ENCODE assay signal across 10 cellular contexts in genomic region chr9:114988962-114989599, GRCh38. TPM values are rescaled to one million over a fixed set of nuclear protein-coding genes. Genes with fewer than 3 reads are reported as not detected.
A peak's percentile ranks its signal among the peaks of the same experiment; 100 is the strongest.
DNase-seq lines count a peak whose midpoint lies in the region; ATAC-seq and TF ChIP-seq lines count a peak whose summit lies in the region.
"Had no signal": no experiment of that assay in that cellular context is flagged by ENCODE, and none has a peak within 500 bp of the region (broad histone marks: within the 10 kb centered on the region; RNA-seq: fewer than 3 reads in every experiment).

No MANE protein-coding gene starts in this region.

- peak; percentile 47 for DNase-seq in SKM-1 treated with dmso at 0.1 percent for 144 hours (lab: John Stamatoyannopoulos, UW; ENCODE audit: unreplicated experiment)
- no peak for DNase-seq in SKM-1 (lab: John Stamatoyannopoulos, UW; ENCODE audit: unreplicated experiment)
- peak; percentile 68 for DNase-seq in activated CD8-positive, alpha-beta T cell treated with anti-CD3 and anti-CD28 coated beads for 36 hours
- DNase-seq in stimulated activated CD4-positive, alpha-beta T cell treated with anti-CD3 and anti-CD28 coated beads, Interleukin-1b, Interleukin-23, amount 100 ng/mL, for 48 hours: peak; percentile 61
- DNase-seq in DMS 273 (lab: John Stamatoyannopoulos, UW; ENCODE audit: unreplicated experiment): no peak
- no peak for DNase-seq in NCI-H69 (lab: John Stamatoyannopoulos, UW)
- DNase-seq in mucosa of gallbladder (ENCODE audit: low spot score): no peak

- H3K36me3 Mint-ChIP-seq in activated CD8-positive, alpha-beta T cell treated with anti-CD3 and anti-CD28 coated beads for 36 hours (ENCODE audit: low read depth): no peaks in the 10 kb centered on the region

- POLR2A ChIA-PET in activated CD8-positive, alpha-beta T cell treated with anti-CD3 and anti-CD28 coated beads for 36 hours (lab: Charles Lee): interaction anchor here (0.9 to 3.0 kb wide), 19 partner anchors 10 to 299 kb away, joined by 3 to 16 read pairs (median 3); no protein-coding TSS in a partner anchor

- H3K27me3 Mint-ChIP-seq in activated CD8-positive, alpha-beta T cell treated with anti-CD3 and anti-CD28 coated beads for 36 hours: no peaks in the 10 kb centered on the region

- CTCF ChIA-PET in activated CD8-positive, alpha-beta T cell treated with anti-CD3 and anti-CD28 coated beads for 36 hours (lab: Charles Lee): interaction anchor here (0.7 to 2.3 kb wide), 16 partner anchors 11 to 326 kb away, joined by 3 to 11 read pairs (median 5); partner anchors contain the start of genes TEX48 and TNFSF8

- H3K4me1 Mint-ChIP-seq in activated CD8-positive, alpha-beta T cell treated with anti-CD3 and anti-CD28 coated beads for 36 hours (ENCODE audit: low read depth): peaks cover 51% of the 10 kb centered on the region
- H3K4me1 Mint-ChIP-seq: nephron had no signal

- TF ChIP-seq CTCF in activated CD8-positive, alpha-beta T cell treated with anti-CD3 and anti-CD28 coated beads for 36 hours (IDR thresholded peaks at IDR 0.05): no peak

- H3K9me3 Mint-ChIP-seq in activated CD8-positive, alpha-beta T cell treated with anti-CD3 and anti-CD28 coated beads for 36 hours: no peaks in the 10 kb centered on the region
- H3K9me3 Mint-ChIP-seq: nephron had no signal

- ATAC-seq in HG03095 (IDR thresholded peaks at IDR 0.05; ENCODE audit: unreplicated experiment): peak; percentile 54
- peak; percentile 67 for ATAC-seq in activated CD8-positive, alpha-beta T cell treated with anti-CD3 and anti-CD28 coated beads for 36 hours

- peak overlapping the region; percentile 8 for H3K4me3 Mint-ChIP-seq in activated CD8-positive, alpha-beta T cell treated with anti-CD3 and anti-CD28 coated beads for 36 hours
- H3K4me3 Mint-ChIP-seq: nephron had no signal

- H3K27ac Mint-ChIP-seq in activated CD8-positive, alpha-beta T cell treated with anti-CD3 and anti-CD28 coated beads for 36 hours: peak overlapping the region; percentile 93
- H3K27ac Mint-ChIP-seq: nephron had no signal

- intact Hi-C loops in activated CD8-positive, alpha-beta T cell treated with anti-CD3 and anti-CD28 coated beads for 36 hours (cut with micrococcal nuclease): loop anchor here (2.0 kb wide), 1 partner anchor 20 kb away; no protein-coding TSS in a partner anchor

RNA-seq across cellular contexts. Expression of gene TNFSF8, which starts 58.7 kb away (rescaled TPM):
- total RNA-seq in activated CD8-positive, alpha-beta T cell treated with anti-CD3 and anti-CD28 coated beads for 36 hours: 10 to 100 TPM; 21.7 to 23.9 TPM
- 2.8 TPM for total RNA-seq in mucosa of gallbladder
- total RNA-seq: SJCRH30 had no signal

Comparison
In these comparisons a context has a peak if more than half of its experiments do, and no peak if none do; other contexts are left out.
1. DNase-seq: peak in SKM-1 treated with dmso at 0.1 percent for 144 hours (single experiment), activated CD8-positive, alpha-beta T cell treated with anti-CD3 and anti-CD28 coated beads for 36 hours (single experiment) and stimulated activated CD4-positive, alpha-beta T cell treated with anti-CD3 and anti-CD28 coated beads, Interleukin-1b, Interleukin-23, amount 100 ng/mL, for 48 hours (single experiment); none in SKM-1 (single experiment), DMS 273 (single experiment), NCI-H69 (single experiment) and mucosa of gallbladder (single experiment).